ENCODE assay signal across 24 cellular contexts in the genomic region with DNA sequence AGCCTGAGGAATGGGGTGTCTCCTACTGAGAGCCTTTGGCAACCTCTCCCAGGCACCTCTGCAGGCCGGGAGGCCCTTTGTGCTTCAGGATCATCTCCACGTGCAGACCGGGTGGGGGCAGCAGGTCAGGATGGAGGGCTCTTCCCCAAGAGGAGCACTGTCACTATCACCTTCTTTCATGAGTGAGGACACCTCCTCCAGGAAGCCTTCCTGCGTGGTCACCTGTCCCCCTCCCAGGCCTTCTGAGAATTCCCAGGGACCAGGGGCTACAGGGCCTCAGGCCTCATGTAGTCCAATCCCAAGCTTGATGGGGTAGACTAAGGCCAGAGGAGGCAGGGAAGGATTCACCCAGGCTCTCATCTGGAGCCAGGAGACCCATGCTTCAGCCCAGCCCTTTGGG. TPM values are rescaled to one million over a fixed set of nuclear protein-coding genes. Genes with fewer than 3 reads are reported as not detected.
A peak's percentile ranks its signal among the peaks of the same experiment; 100 is the strongest.
DNase-seq lines count a peak whose midpoint lies in the region; ATAC-seq and TF ChIP-seq lines count a peak whose summit lies in the region.
"Had no signal": no experiment of that assay in that cellular context is flagged by ENCODE, and none has a peak within 500 bp of the region (broad histone marks: within the 10 kb centered on the region; RNA-seq: fewer than 3 reads in every experiment).

No MANE protein-coding gene starts in this region.

- peaks cover 4% of the 10 kb centered on the region for H3K4me1 Mint-ChIP-seq in type B pancreatic cell (ENCODE audit: unreplicated experiment)

- peaks cover 69% of the 10 kb centered on the region for H3K27me3 Mint-ChIP-seq in type B pancreatic cell

- no peak overlapping the region for H3K4me3 ChIP-seq in colonic mucosa
- no peak overlapping the region for H3K4me3 ChIP-seq in lower lobe of right lung
- no peak overlapping the region for H3K4me3 ChIP-seq in skeletal muscle tissue (ENCODE audit: low read length in 3 of 3)
- no peak overlapping the region for H3K4me3 ChIP-seq in uterus
- H3K4me3 ChIP-seq: PC-9 had no signal

- H3K27ac ChIP-seq in colonic mucosa (peak overlapping the region; percentile 60), lower lobe of right lung (peak overlapping the region; percentile 46), skeletal muscle tissue (ENCODE audit: low read depth, low read length) (peak overlapping the region; percentile 49), uterus (peak overlapping the region; percentile 52 to 66)
- H3K27ac ChIP-seq: PC-9 had no signal

- H3K36me3 Mint-ChIP-seq in type B pancreatic cell = no peaks in the 10 kb centered on the region
- H3K36me3 Mint-ChIP-seq: immature natural killer cell; memory B cell; naive thymus-derived CD4-positive, alpha-beta T cell had no signal

- ATAC-seq in lower lobe of right lung (no peak), GM18870 (IDR thresholded peaks at IDR 0.05; ENCODE audit: unreplicated experiment) (no peak)
- ATAC-seq: activated CD4-positive, CD25-positive, alpha-beta regulatory T cell treated with anti-CD3 and anti-CD28 coated beads, Interleukin-2, amount 50 U/mL, for 24 hours; activated T-cell treated with anti-CD3 and anti-CD28 coated beads, Interleukin-2, amount 50 U/mL, for 72 hours; naive thymus-derived CD4-positive, alpha-beta T cell had no signal

- H3K27me3 ChIP-seq in colonic mucosa (no peaks in the 10 kb centered on the region), lower lobe of right lung (ENCODE audit: low read depth) (peaks cover 12% of the 10 kb centered on the region), skeletal muscle tissue (ENCODE audit: control insufficient read depth in 3 of 3, insufficient read depth in 3 of 3, low read length in 3 of 3) (peaks cover 0 to 9% (median 3%) of the 10 kb centered on the region in 3 donors), uterus (no peaks in the 10 kb centered on the region)

- H3K9me3 ChIP-seq in colonic mucosa (no peaks in the 10 kb centered on the region), lower lobe of right lung (no peaks in the 10 kb centered on the region), skeletal muscle tissue (ENCODE audit: control insufficient read depth in 3 of 3, low read length in 3 of 3) (no peaks in the 10 kb centered on the region), uterus (no peaks in the 10 kb centered on the region)

- H3K4me1 ChIP-seq in colonic mucosa = no peaks in the 10 kb centered on the region
- H3K4me1 ChIP-seq in lower lobe of right lung = peaks cover 21% of the 10 kb centered on the region
- H3K4me1 ChIP-seq in skeletal muscle tissue (ENCODE audit: control insufficient read depth in 3 of 3, insufficient read depth in 3 of 3, low read length in 3 of 3) = peaks cover 14 to 42% (median 29%) of the 10 kb centered on the region in 3 donors
- H3K4me1 ChIP-seq in uterus = peaks cover 0 to 6% of the 10 kb centered on the region in 2 donors

- H3K9me3 Mint-ChIP-seq in type B pancreatic cell = no peaks in the 10 kb centered on the region
- H3K9me3 Mint-ChIP-seq: activated T-cell treated with anti-CD3 and anti-CD28 coated beads, Interleukin-2, amount 50 U/mL, for 72 hours; immature natural killer cell; memory B cell had no signal

- no peaks in the 10 kb centered on the region for H3K36me3 ChIP-seq in colonic mucosa
- no peaks in the 10 kb centered on the region for H3K36me3 ChIP-seq in lower lobe of right lung
- H3K36me3 ChIP-seq in skeletal muscle tissue (ENCODE audit: control insufficient read depth in 3 of 3, insufficient read depth in 3 of 3, low read length in 3 of 3) = no peaks in the 10 kb centered on the region
- H3K36me3 ChIP-seq in uterus = no peaks in the 10 kb centered on the region

- intact Hi-C loops in colonic mucosa (cut with DNase I) (no loop called here), lower lobe of right lung (cut with DNase I) (no loop called here), uterus (cut with DNase I; ENCODE audit: low total_unique reads) (no loop called here)

- no peak overlapping the region for H3K27ac Mint-ChIP-seq in type B pancreatic cell
- H3K27ac Mint-ChIP-seq: activated T-cell treated with anti-CD3 and anti-CD28 coated beads, Interleukin-2, amount 50 U/mL, for 72 hours; immature natural killer cell; memory B cell; naive thymus-derived CD4-positive, alpha-beta T cell; progenitor cell of endocrine pancreas had no signal

- no peak for TF ChIP-seq POLR2A in uterus (IDR thresholded peaks at IDR 0.05)

- DNase-seq in colonic mucosa (no peak), lower lobe of right lung (no peak), uterus (no peak), type B pancreatic cell (ENCODE audit: extremely low spot score, unreplicated experiment) (no peak), NCI-H1092 treated with DMSO at 0.1 percent for 48 hours (lab: John Stamatoyannopoulos, UW) (no peak)
- DNase-seq: activated CD4-positive, alpha-beta T cell treated with anti-CD3 and anti-CD28 coated beads, Interleukin-2, amount 50 U/mL, for 48 hours; activated naive CD4-positive, alpha-beta T cell; activated T-cell treated with anti-CD3 and anti-CD28 coated beads, Interleukin-2, amount 50 U/mL, for 72 hours; DMS153; H7; immature natural killer cell; MM.1S; naive thymus-derived CD4-positive, alpha-beta T cell; NCI-H1417 treated with DMSO at 0.1 percent for 48 hours; NCI-H2081; NCI-H526; PC-9; stimulated activated naive CD4-positive, alpha-beta T cell; T-helper 2 cell had no signal

- no peak for TF ChIP-seq CTCF in colonic mucosa (IDR thresholded peaks at IDR 0.05)
- TF ChIP-seq CTCF in lower lobe of right lung (IDR thresholded peaks at IDR 0.05) = no peak
- TF ChIP-seq CTCF in uterus (IDR thresholded peaks at IDR 0.05) = no peak
- TF ChIP-seq CTCF in type B pancreatic cell (conservative IDR thresholded peaks at IDR 0.05) = no peak

- H3K9ac ChIP-seq in colonic mucosa (ENCODE audit: low read depth in 2 of 2, low read length in 2 of 2) (no peak overlapping the region), skeletal muscle tissue (ENCODE audit: low read depth in 1 of 3, low read length in 3 of 3) (no peak overlapping the region)

- no peak overlapping the region for H3K4me3 Mint-ChIP-seq in type B pancreatic cell
- H3K4me3 Mint-ChIP-seq: activated T-cell treated with anti-CD3 and anti-CD28 coated beads, Interleukin-2, amount 50 U/mL, for 72 hours; immature natural killer cell; memory B cell; naive thymus-derived CD4-positive, alpha-beta T cell had no signal

RNA-seq across cellular contexts. Expression of gene PDE2A, which starts 57.6 kb away (rescaled TPM):
- total RNA-seq in colonic mucosa (1 to 10 TPM; 5.6 to 8.9 TPM), lower lobe of right lung (19.5 TPM), skeletal muscle tissue (12.0 TPM), uterus (100 to 1,000 TPM in 2 of 4 donors, 10 to 100 TPM in 2; 13.8 to 185 (median 94.2) TPM), type B pancreatic cell (ENCODE audit: low replicate concordance) (2.8 and 3.8 TPM in 2 replicates)
